16 cellular contexts compared by ENCODE assay signal in the genomic region with DNA sequence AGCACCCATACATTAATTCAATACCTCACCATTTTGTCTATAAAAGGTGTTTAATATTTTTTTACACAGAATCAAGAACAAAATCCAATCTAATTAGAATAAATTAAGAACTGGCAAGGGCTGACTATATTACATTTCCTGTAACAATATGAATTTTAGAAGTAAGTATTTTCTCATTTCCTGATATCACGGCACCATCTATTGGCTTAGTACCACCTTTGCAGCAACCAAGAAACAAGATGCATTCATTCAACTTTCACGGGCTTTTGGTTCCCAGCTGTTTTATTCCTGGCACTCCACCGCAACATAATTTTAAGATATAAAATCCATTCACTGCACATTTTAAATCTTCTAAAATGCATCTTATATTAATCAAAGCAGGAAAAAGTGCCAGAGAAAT. TPM values are rescaled to one million over a fixed set of nuclear protein-coding genes. Genes with fewer than 3 reads are reported as not detected.
DNase-seq lines count a peak whose midpoint lies in the region; ATAC-seq and TF ChIP-seq lines count a peak whose summit lies in the region.
"Had no signal": no experiment of that assay in that cellular context is flagged by ENCODE, and none has a peak within 500 bp of the region (broad histone marks: within the 10 kb centered on the region; RNA-seq: fewer than 3 reads in every experiment).

No MANE protein-coding gene starts in this region.

- no TSS peak for BruUV-seq in HCT116 (replicated peaks; lab: Mats Ljungman, UMichigan)

- H3K9ac ChIP-seq in HCT116 (ENCODE audit: low read length), result no peak overlapping the region

- POLR2A ChIA-PET in HCT116 (lab: Charles Lee), result no interaction called here
- POLR2A ChIA-PET in activated CD4-positive, alpha-beta memory T cell treated with anti-CD3 and anti-CD28 coated beads, Interleukin-2, amount 10 ng/mL, durations not matched to agents 7 days and 5 days (lab: Charles Lee), result interaction anchor here (0.9 kb wide), 1 partner anchor 20 kb away, joined by 4 read pairs; a partner anchor contains a TSS

- CTCF ChIA-PET in HCT116 (lab: Charles Lee), result interaction anchor here (0.9 to 1.5 kb wide), 3 partner anchors 8 to 222 kb away, joined by 3 to 4 read pairs (median 3); no protein-coding TSS in a partner anchor
- CTCF ChIA-PET in activated CD4-positive, alpha-beta memory T cell treated with anti-CD3 and anti-CD28 coated beads, Interleukin-2, amount 10 ng/mL, durations not matched to agents 7 days and 5 days (lab: Charles Lee), result interaction anchor here (0.6 to 3.2 kb wide), 10 partner anchors 9 to 272 kb away, joined by 3 to 26 read pairs (median 3); no protein-coding TSS in a partner anchor

- H3K4me2 ChIP-seq in HCT116 (ENCODE audit: low read length), result no peak overlapping the region

- TF ChIP-seq POLR2A in HCT116 (IDR thresholded peaks at IDR 0.05; ENCODE audit: borderline replicate concordance, extremely low read depth, insufficient read depth, insufficient read length), result no peak

- peak; percentile 46 for TF ChIP-seq RAD21 in HCT116 (IDR thresholded peaks at IDR 0.05; ENCODE audit: low read depth)

- H3K36me3 ChIP-seq in HCT116 (ENCODE audit: control insufficient read depth in 1 of 2, insufficient read depth in 2 of 2, low read length in 2 of 2) (peaks cover 0 to 10% of the 10 kb centered on the region in 2 experiments; a peak in 1 of 4 replicates), mesodermal cell (ENCODE audit: control insufficient read depth, insufficient read depth, low read length) (peaks cover 42% of the 10 kb centered on the region), MG63 (peaks cover 52% of the 10 kb centered on the region)

- H3K4me1 ChIP-seq in HCT116 (ENCODE audit: control insufficient read depth in 1 of 2, insufficient read depth in 2 of 2, low read length in 2 of 2) (peaks cover 2 to 37% of the 10 kb centered on the region in 2 experiments; a peak in 2 of 4 replicates), mesodermal cell (ENCODE audit: control insufficient read depth, insufficient read depth, low read length, poor library complexity, severe bottlenecking) (peaks cover 31% of the 10 kb centered on the region)

- H3K4me3 ChIP-seq in HCT116 (replicated peaks in 1 of 2; ENCODE audit: low read depth in 1 of 2, low read length in 2 of 2), result no peak overlapping the region
- H3K4me3 ChIP-seq in mesodermal cell (ENCODE audit: extremely low read depth, insufficient read depth, low read length, poor library complexity, severe bottlenecking), result no peak overlapping the region
- H3K4me3 ChIP-seq in MG63, result no peak overlapping the region

- H3K9me3 Mint-ChIP-seq in activated CD4-positive, alpha-beta memory T cell treated with anti-CD3 and anti-CD28 coated beads, Interleukin-2, amount 10 ng/mL, durations not matched to agents 7 days and 5 days, result no peaks in the 10 kb centered on the region

- H2AFZ ChIP-seq in HCT116 (ENCODE audit: low read depth, low read length, poor library complexity, severe bottlenecking), result no peak overlapping the region

- H3K79me2 ChIP-seq in HCT116 (ENCODE audit: insufficient read depth, low read length), result peaks cover 100% of the 10 kb centered on the region

- peak; percentile 4 to 19 (median 12); a peak in 1 of 6 replicates for TF ChIP-seq CTCF in HCT116 (IDR thresholded peaks at IDR 0.05 in 2 of 3, conservative IDR thresholded peaks at IDR 0.05 in 1 of 3; ENCODE audit: borderline replicate concordance in 1 of 3, insufficient read depth in 1 of 3, low read depth in 2 of 3, low read length in 2 of 3)

- intact Hi-C loops in HCT116 (cut with micrococcal nuclease), result loop anchor here (2.0 kb wide), 1 partner anchor 268 kb away; no protein-coding TSS in a partner anchor

- peaks cover 9% of the 10 kb centered on the region for H3K36me3 Mint-ChIP-seq in activated CD4-positive, alpha-beta memory T cell treated with anti-CD3 and anti-CD28 coated beads, Interleukin-2, amount 10 ng/mL, durations not matched to agents 7 days and 5 days (ENCODE audit: low read depth)

- peak overlapping the region; percentile 58 for H3K27ac Mint-ChIP-seq in activated CD4-positive, alpha-beta memory T cell treated with anti-CD3 and anti-CD28 coated beads, Interleukin-2, amount 10 ng/mL, durations not matched to agents 7 days and 5 days

- H3K4me3 Mint-ChIP-seq in activated CD4-positive, alpha-beta memory T cell treated with anti-CD3 and anti-CD28 coated beads, Interleukin-2, amount 10 ng/mL, durations not matched to agents 7 days and 5 days, result no peak overlapping the region

- H3K4me1 Mint-ChIP-seq in activated CD4-positive, alpha-beta memory T cell treated with anti-CD3 and anti-CD28 coated beads, Interleukin-2, amount 10 ng/mL, durations not matched to agents 7 days and 5 days, result peaks cover 24% of the 10 kb centered on the region

- H3K9me3 ChIP-seq in HCT116 (ENCODE audit: control insufficient read depth in 1 of 2, insufficient read depth in 1 of 2, low read depth in 1 of 2, low read length in 2 of 2) (no peaks in the 10 kb centered on the region), mesodermal cell (ENCODE audit: control insufficient read depth, low read length) (no peaks in the 10 kb centered on the region), MG63 (no peaks in the 10 kb centered on the region)

- H3K27ac ChIP-seq in HCT116 (ENCODE audit: low read depth, low read length) (no peak overlapping the region), mesodermal cell (ENCODE audit: low read depth, low read length, severe bottlenecking) (peak overlapping the region; percentile 47)
- H3K27ac ChIP-seq: 22Rv1, WERI-Rb-1 had no signal

- H4K20me1 ChIP-seq in HCT116 (ENCODE audit: insufficient read depth), result peaks cover 50% of the 10 kb centered on the region; the same call in 1 of the 2 replicates

- RAD21 ChIA-PET in HCT116 (lab: Charles Lee; ENCODE audit: low non-redundant PET in 1 of 2, low total read pairs in 2 of 2, uncharacterized antibody in 2 of 2, unreplicated experiment in 2 of 2), result no interaction called here

- H3K27me3 ChIP-seq in HCT116 (ENCODE audit: insufficient read depth, low read length), result no peaks in the 10 kb centered on the region
- no peaks in the 10 kb centered on the region for H3K27me3 ChIP-seq in MG63

- no peaks in the 10 kb centered on the region for H3K9me2 ChIP-seq in HCT116 (ENCODE audit: insufficient read depth)

- H3K27me3 Mint-ChIP-seq in activated CD4-positive, alpha-beta memory T cell treated with anti-CD3 and anti-CD28 coated beads, Interleukin-2, amount 10 ng/mL, durations not matched to agents 7 days and 5 days, result no peaks in the 10 kb centered on the region

- DNase-seq in DMS79 treated with DMSO at 0.1 percent for 48 hours (lab: John Stamatoyannopoulos, UW) (peak; percentile 3), DMS79 (lab: John Stamatoyannopoulos, UW) (no peak), HCT116 (ENCODE audit: low read depth, low spot score) (no peak), NCI-H774 (lab: John Stamatoyannopoulos, UW) (no peak), MG63 (no peak)
- DNase-seq in activated CD4-positive, alpha-beta memory T cell treated with anti-CD3 and anti-CD28 coated beads, Interleukin-2, amount 10 ng/mL, durations not matched to agents 7 days and 5 days, result no peak
- DNase-seq: activated T-cell treated with anti-CD3 and anti-CD28 coated beads for 4 hours, Calu3, KBM-7, mammary epithelial cell, NCI-H2081, WERI-Rb-1 had no signal

- ATAC-seq in HCT116 (no peak), GM19455 (IDR thresholded peaks at IDR 0.05; ENCODE audit: unreplicated experiment) (no peak)

- WGBS in mesodermal cell (ENCODE audit: insufficient coverage in 2 of 2), 2 experiments, result 67 to 89% methylated on average over 1 to 2 of the region's 3 CpGs

TF ChIP-seq in HCT116, 20 proteins besides CTCF, POLR2A, EP300 and RAD21:
- no peak for TF ChIP-seq ZNF274 (IDR thresholded peaks at IDR 0.05; ENCODE audit: low read depth, low read length)
- TF ChIP-seq, protein P1, sequence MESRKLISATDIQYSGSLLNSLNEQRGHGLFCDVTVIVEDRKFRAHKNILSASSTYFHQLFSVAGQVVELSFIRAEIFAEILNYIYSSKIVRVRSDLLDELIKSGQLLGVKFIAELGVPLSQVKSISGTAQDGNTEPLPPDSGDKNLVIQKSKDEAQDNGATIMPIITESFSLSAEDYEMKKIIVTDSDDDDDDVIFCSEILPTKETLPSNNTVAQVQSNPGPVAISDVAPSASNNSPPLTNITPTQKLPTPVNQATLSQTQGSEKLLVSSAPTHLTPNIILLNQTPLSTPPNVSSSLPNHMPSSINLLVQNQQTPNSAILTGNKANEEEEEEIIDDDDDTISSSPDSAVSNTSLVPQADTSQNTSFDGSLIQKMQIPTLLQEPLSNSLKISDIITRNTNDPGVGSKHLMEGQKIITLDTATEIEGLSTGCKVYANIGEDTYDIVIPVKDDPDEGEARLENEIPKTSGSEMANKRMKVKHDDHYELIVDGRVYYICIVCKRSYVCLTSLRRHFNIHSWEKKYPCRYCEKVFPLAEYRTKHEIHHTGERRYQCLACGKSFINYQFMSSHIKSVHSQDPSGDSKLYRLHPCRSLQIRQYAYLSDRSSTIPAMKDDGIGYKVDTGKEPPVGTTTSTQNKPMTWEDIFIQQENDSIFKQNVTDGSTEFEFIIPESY (IDR thresholded peaks at IDR 0.05; ENCODE audit: extremely low read depth, insufficient replicate concordance, low read length), result no peak
- TF ChIP-seq CBX3 (IDR thresholded peaks at IDR 0.05; ENCODE audit: low read depth), result no peak
- TF ChIP-seq ELF1 (IDR thresholded peaks at IDR 0.05; ENCODE audit: borderline replicate concordance, low read depth), result no peak
- TF ChIP-seq, protein P2, sequence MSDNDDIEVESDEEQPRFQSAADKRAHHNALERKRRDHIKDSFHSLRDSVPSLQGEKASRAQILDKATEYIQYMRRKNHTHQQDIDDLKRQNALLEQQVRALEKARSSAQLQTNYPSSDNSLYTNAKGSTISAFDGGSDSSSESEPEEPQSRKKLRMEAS (IDR thresholded peaks at IDR 0.05), result no peak
- TF ChIP-seq YY1 (IDR thresholded peaks at IDR 0.05; ENCODE audit: extremely low read depth, insufficient replicate concordance, low read depth, low read length), result no peak

RNA-seq across cellular contexts. Expression of a gene that starts 20.6 kb away (rescaled TPM):
- total RNA-seq in HCT116 (2021; ENCODE audit: unreplicated experiment), result 222 TPM
- 305 and 343 TPM in 2 replicates for polyA plus RNA-seq in HCT116 (2012)
- total RNA-seq in activated CD4-positive, alpha-beta memory T cell treated with anti-CD3 and anti-CD28 coated beads, Interleukin-2, amount 10 ng/mL, durations not matched to agents 7 days and 5 days, result 100 to 1,000 TPM; 113 to 120 TPM
- polyA plus RNA-seq in mesodermal cell (2013, experiment 1 of 2), result 234 TPM
- polyA plus RNA-seq in mesodermal cell (2013, experiment 2 of 2), result 220 TPM
- total RNA-seq in MG63 (2014; rRNA removed; shearing (Covaris generic); ENCODE audit: low replicate concordance), result 82.8 and 179 TPM in 2 replicates

RNA-seq across cellular contexts. Expression of a gene that starts 55.7 kb away (rescaled TPM):
- not detected for total RNA-seq in HCT116 (2021; ENCODE audit: unreplicated experiment)
- 0.79 and 1.5 TPM in 2 replicates for polyA plus RNA-seq in HCT116 (2012)
- not detected for total RNA-seq in activated CD4-positive, alpha-beta memory T cell treated with anti-CD3 and anti-CD28 coated beads, Interleukin-2, amount 10 ng/mL, durations not matched to agents 7 days and 5 days
- polyA plus RNA-seq in mesodermal cell (2013, experiment 1 of 2), result not detected
- polyA plus RNA-seq in mesodermal cell (2013, experiment 2 of 2), result not detected
- not detected in 2 replicates for total RNA-seq in MG63 (2014; rRNA removed; shearing (Covaris generic); ENCODE audit: low replicate concordance)
- total RNA-seq: Calu3, omental fat pad had no signal
